9 cellular contexts compared by ENCODE assay signal in genomic region chr6:118810420-118811027, GRCh38.
DNase-seq lines count a peak whose midpoint lies in the region; ATAC-seq and TF ChIP-seq lines count a peak whose summit lies in the region.
"Had no signal": no experiment of that assay in that cellular context is flagged by ENCODE, and none has a peak within 500 bp of the region (broad histone marks: within the 10 kb centered on the region; RNA-seq: fewer than 3 reads in every experiment).

No MANE protein-coding gene starts in this region.

- peaks cover 5% of the 10 kb centered on the region for H3K9me3 Mint-ChIP-seq in activated T-cell treated with anti-CD3 and anti-CD28 coated beads, Interleukin-2, amount 50 U/mL, for 24 hours

- peak overlapping the region; percentile 79 for H2AFZ ChIP-seq in Loucy (ENCODE audit: low read length)

- H3K4me3 Mint-ChIP-seq in activated T-cell treated with anti-CD3 and anti-CD28 coated beads, Interleukin-2, amount 50 U/mL, for 24 hours = peak overlapping the region; percentile 42

- no peak overlapping the region for H3K27ac ChIP-seq in psoas muscle

- TF ChIP-seq CTCF in Loucy (conservative IDR thresholded peaks at IDR 0.05; ENCODE audit: low read length) = no peak
- no peak for TF ChIP-seq CTCF in psoas muscle (IDR thresholded peaks at IDR 0.05)

- H3K36me3 Mint-ChIP-seq in activated T-cell treated with anti-CD3 and anti-CD28 coated beads, Interleukin-2, amount 50 U/mL, for 24 hours (ENCODE audit: low read depth) = peaks cover 41% of the 10 kb centered on the region

- H3K4me1 ChIP-seq in Loucy (ENCODE audit: insufficient read depth, low read length, poor library complexity, severe bottlenecking) = peaks cover 46% of the 10 kb centered on the region
- H3K4me1 ChIP-seq in psoas muscle = no peaks in the 10 kb centered on the region

- no peaks in the 10 kb centered on the region for H3K79me2 ChIP-seq in Loucy (ENCODE audit: insufficient read depth, low read length)

- WGBS in psoas muscle, 3 donors = 82 to 90% (median 88%) methylated on average over 4 of the region's 4 CpGs

- H3K9me3 ChIP-seq in Loucy (ENCODE audit: insufficient read depth, low read depth, low read length) (no peaks in the 10 kb centered on the region), psoas muscle (no peaks in the 10 kb centered on the region)

- H3K27ac Mint-ChIP-seq in activated T-cell treated with anti-CD3 and anti-CD28 coated beads, Interleukin-2, amount 50 U/mL, for 24 hours = peak overlapping the region; percentile 93

- peak; percentile 18 for DNase-seq in CMK (ENCODE audit: low read depth)
- DNase-seq in activated T-cell treated with anti-CD3 and anti-CD28 coated beads, Interleukin-2, amount 50 U/mL, for 24 hours = peak; percentile 53
- peak; percentile 38 to 74 for DNase-seq in stimulated activated CD4-positive, alpha-beta T cell treated with anti-CD3 and anti-CD28 coated beads, Interleukin-4, amount 100 ng/mL, for 4 hours
- no peak for DNase-seq in psoas muscle
- no peak for DNase-seq in DMS53 (lab: John Stamatoyannopoulos, UW)
- DNase-seq in NCI-H69 (lab: John Stamatoyannopoulos, UW) = no peak

- peak; percentile 81 for ATAC-seq in GM21529 (IDR thresholded peaks at IDR 0.05; ENCODE audit: unreplicated experiment)
- no peak for ATAC-seq in psoas muscle

- peaks cover 62% of the 10 kb centered on the region for H3K4me1 Mint-ChIP-seq in activated T-cell treated with anti-CD3 and anti-CD28 coated beads, Interleukin-2, amount 50 U/mL, for 24 hours (ENCODE audit: low read depth)

- intact Hi-C loops in psoas muscle (cut with DNase I) = no loop called here

- H3K4me3 ChIP-seq in Loucy (ENCODE audit: low read length, poor library complexity, severe bottlenecking) (peak overlapping the region; percentile 57), psoas muscle (no peak overlapping the region)
- H3K4me3 ChIP-seq: skin epidermis had no signal

- H3F3A ChIP-seq in Loucy (ENCODE audit: low read depth) = peaks cover 10% of the 10 kb centered on the region

- H3K9ac ChIP-seq in Loucy (ENCODE audit: low read depth, low read length, poor library complexity, severe bottlenecking) = peak overlapping the region; percentile 66

- peak overlapping the region; percentile 68 for H3K4me2 ChIP-seq in Loucy (ENCODE audit: low read depth, low read length, poor library complexity, severe bottlenecking)

- H3K9me2 ChIP-seq in Loucy (replicated peaks; ENCODE audit: low read depth, low read length) = no peaks in the 10 kb centered on the region

- H3K27me3 ChIP-seq in Loucy (ENCODE audit: insufficient read depth, low read length, poor library complexity, severe bottlenecking) (no peaks in the 10 kb centered on the region), psoas muscle (ENCODE audit: insufficient read depth in 3 of 3, low read length in 2 of 3) (no peaks in the 10 kb centered on the region)

- no peaks in the 10 kb centered on the region for H3K27me3 Mint-ChIP-seq in activated T-cell treated with anti-CD3 and anti-CD28 coated beads, Interleukin-2, amount 50 U/mL, for 24 hours

- H3K36me3 ChIP-seq in Loucy (ENCODE audit: insufficient read depth, low read length) (peaks cover 4% of the 10 kb centered on the region; the same call in 1 of the 2 replicates), psoas muscle (ENCODE audit: insufficient read depth in 1 of 2, low read depth in 1 of 2) (peaks cover 0 to 12% of the 10 kb centered on the region in 2 donors)

- no peaks in the 10 kb centered on the region for H4K20me1 ChIP-seq in Loucy (ENCODE audit: insufficient read depth, low read length, poor library complexity, severe bottlenecking)

Comparison
In these comparisons a context has a peak if more than half of its experiments do, and no peak if none do; other contexts are left out.
1. DNase-seq: peak in CMK (single experiment), activated T-cell treated with anti-CD3 and anti-CD28 coated beads, Interleukin-2, amount 50 U/mL, for 24 hours (single experiment) and stimulated activated CD4-positive, alpha-beta T cell treated with anti-CD3 and anti-CD28 coated beads, Interleukin-4, amount 100 ng/mL, for 4 hours (2 of 2); none in psoas muscle (0 of 2), DMS53 (single experiment) and NCI-H69 (single experiment).